ENCODE assay signal across 12 cellular contexts in genomic region chr5:59125961-59126360, GRCh38.
A peak's percentile ranks its signal among the peaks of the same experiment; 100 is the strongest.
DNase-seq lines count a peak whose midpoint lies in the region; ATAC-seq and TF ChIP-seq lines count a peak whose summit lies in the region.
"Had no signal": no experiment of that assay in that cellular context is flagged by ENCODE, and none has a peak within 500 bp of the region (broad histone marks: within the 10 kb centered on the region; RNA-seq: fewer than 3 reads in every experiment).

No MANE protein-coding gene starts in this region.

- H3K27me3 ChIP-seq in SU-DHL-6 (ENCODE audit: low read length) (no peaks in the 10 kb centered on the region), lower lobe of right lung (ENCODE audit: low read depth) (no peaks in the 10 kb centered on the region), spleen (replicated peaks in 1 of 7) (no peaks in the 10 kb centered on the region)

- H3K4me3 ChIP-seq in SU-DHL-6 (ENCODE audit: insufficient read depth, low read length, poor library complexity, severe bottlenecking) (no peak overlapping the region), lower lobe of right lung (no peak overlapping the region), spleen (no peak overlapping the region)

- no peak overlapping the region for H3K27ac Mint-ChIP-seq in activated T-cell treated with anti-CD3 and anti-CD28 coated beads, Interleukin-2, amount 50 U/mL, for 72 hours
- H3K27ac Mint-ChIP-seq: dendritic cell treated with granulocyte-macrophage colony-stimulating factor and Interleukin-4, amounts not matched to agents 40 ng/mL and 50 ng/mL, for 4 days had no signal

- ATAC-seq in lower lobe of right lung (no peak), HG02973 (IDR thresholded peaks at IDR 0.05; ENCODE audit: unreplicated experiment) (no peak), HG03460 (IDR thresholded peaks at IDR 0.05; ENCODE audit: unreplicated experiment) (no peak)
- ATAC-seq in activated T-cell treated with anti-CD3 and anti-CD28 coated beads, Interleukin-2, amount 50 U/mL, for 72 hours (replicated peaks in 1 of 2): no peak

- no peaks in the 10 kb centered on the region for H3K9me3 Mint-ChIP-seq in activated T-cell treated with anti-CD3 and anti-CD28 coated beads, Interleukin-2, amount 50 U/mL, for 72 hours
- H3K9me3 Mint-ChIP-seq: dendritic cell treated with granulocyte-macrophage colony-stimulating factor and Interleukin-4, amounts not matched to agents 40 ng/mL and 50 ng/mL, for 4 days had no signal

- H4K20me1 ChIP-seq in SU-DHL-6 (ENCODE audit: low read depth, low read length): no peaks in the 10 kb centered on the region

- no peaks in the 10 kb centered on the region for H3F3A ChIP-seq in SU-DHL-6 (ENCODE audit: insufficient read depth)

- H3K79me2 ChIP-seq in SU-DHL-6 (ENCODE audit: insufficient read depth, low read length): no peaks in the 10 kb centered on the region

- H2AFZ ChIP-seq in SU-DHL-6 (ENCODE audit: low read depth, low read length, severe bottlenecking): peak overlapping the region; percentile 32

- TF ChIP-seq CTCF in SU-DHL-6 (IDR thresholded peaks at IDR 0.05; ENCODE audit: insufficient read depth, low read length, poor library complexity, severe bottlenecking): no peak
- TF ChIP-seq CTCF in lower lobe of right lung (IDR thresholded peaks at IDR 0.05): no peak
- no peak for TF ChIP-seq CTCF in spleen (IDR thresholded peaks at IDR 0.05 in 8 of 11, conservative IDR thresholded peaks at IDR 0.05 in 3 of 11)

- 56 to 71% (median 59%) methylated on average over 2 of the region's 2 CpGs for WGBS in spleen, 5 donors

- H3K9ac ChIP-seq in SU-DHL-6 (ENCODE audit: low read length): no peak overlapping the region

- intact Hi-C loops in lower lobe of right lung (cut with DNase I): no loop called here
- intact Hi-C loops in spleen (cut with DNase I; ENCODE audit: low total_unique reads): no loop called here
- intact Hi-C loops in head of caudate nucleus (cut with DNase I): no loop called here

- H3K9me3 ChIP-seq in SU-DHL-6 (ENCODE audit: insufficient read depth, low read length) (no peaks in the 10 kb centered on the region), lower lobe of right lung (no peaks in the 10 kb centered on the region), spleen (no peaks in the 10 kb centered on the region)

- DNase-seq in ELR (ENCODE audit: low read depth) (peak; percentile 23), lower lobe of right lung (no peak), spleen (no peak), head of caudate nucleus (no peak)
- DNase-seq in activated T-cell treated with anti-CD3 and anti-CD28 coated beads, Interleukin-2, amount 50 U/mL, for 72 hours: no peak
- DNase-seq: activated gamma-delta T cell treated with Interleukin-2 at 50 U/mL for 16 hours, COR-L47, NCI-H1105 had no signal

- H3K36me3 ChIP-seq in SU-DHL-6 (ENCODE audit: low read length) (no peaks in the 10 kb centered on the region), lower lobe of right lung (no peaks in the 10 kb centered on the region), spleen (no peaks in the 10 kb centered on the region)

- no peak overlapping the region for H3K4me3 Mint-ChIP-seq in activated T-cell treated with anti-CD3 and anti-CD28 coated beads, Interleukin-2, amount 50 U/mL, for 72 hours
- H3K4me3 Mint-ChIP-seq: dendritic cell treated with granulocyte-macrophage colony-stimulating factor and Interleukin-4, amounts not matched to agents 40 ng/mL and 50 ng/mL, for 4 days had no signal

- H3K4me1 Mint-ChIP-seq in activated T-cell treated with anti-CD3 and anti-CD28 coated beads, Interleukin-2, amount 50 U/mL, for 72 hours (ENCODE audit: low read depth): peaks cover 14% of the 10 kb centered on the region

- H3K4me1 ChIP-seq in lower lobe of right lung: peaks cover 41% of the 10 kb centered on the region
- peaks cover 16 to 59% (median 23%) of the 10 kb centered on the region in 6 donors for H3K4me1 ChIP-seq in spleen

- H3K27me3 Mint-ChIP-seq in activated T-cell treated with anti-CD3 and anti-CD28 coated beads, Interleukin-2, amount 50 U/mL, for 72 hours (ENCODE audit: low read depth): no peaks in the 10 kb centered on the region
- H3K27me3 Mint-ChIP-seq: dendritic cell treated with granulocyte-macrophage colony-stimulating factor and Interleukin-4, amounts not matched to agents 40 ng/mL and 50 ng/mL, for 4 days had no signal

- H3K4me2 ChIP-seq in SU-DHL-6 (ENCODE audit: low read depth, low read length, poor library complexity, severe bottlenecking): peak overlapping the region; percentile 77

- no peak for TF ChIP-seq POLR2A in spleen (IDR thresholded peaks at IDR 0.05)

- H3K27ac ChIP-seq in SU-DHL-6 (ENCODE audit: low read depth, low read length): no peak overlapping the region
- H3K27ac ChIP-seq in lower lobe of right lung: peak overlapping the region; percentile 83
- peak overlapping the region; percentile 39 to 81 (median 78) for H3K27ac ChIP-seq in spleen

- H3K9me2 ChIP-seq in SU-DHL-6 (replicated peaks; ENCODE audit: insufficient read depth, low read length): no peaks in the 10 kb centered on the region

- peaks cover 0 to 1% of the 10 kb centered on the region in 2 donors for H3K36me3 Mint-ChIP-seq in activated T-cell treated with anti-CD3 and anti-CD28 coated beads, Interleukin-2, amount 50 U/mL, for 72 hours (ENCODE audit: insufficient read depth in 2 of 2)
